ENCODE assay signal across 26 cellular contexts in the genomic region with DNA sequence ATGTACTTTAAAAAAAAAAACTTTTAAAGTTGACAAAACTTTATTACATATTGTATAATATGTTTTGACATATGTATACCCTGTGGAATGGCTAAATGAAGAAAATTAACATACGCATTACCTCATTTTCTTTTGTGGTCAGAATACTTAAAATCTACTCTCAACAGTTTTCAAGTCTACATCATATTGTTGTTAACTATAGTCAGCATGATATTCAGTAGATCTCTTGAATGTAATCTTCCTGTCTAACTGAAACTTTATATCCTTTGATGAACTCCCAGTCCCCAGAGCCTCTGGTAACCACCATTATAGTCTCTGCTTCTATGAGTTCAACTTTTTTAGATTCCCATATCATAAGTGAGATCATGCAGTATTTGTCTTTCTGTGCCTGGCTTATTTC. TPM values are rescaled to one million over a fixed set of nuclear protein-coding genes. Genes with fewer than 3 reads are reported as not detected.
DNase-seq lines count a peak whose midpoint lies in the region; ATAC-seq lines count a peak whose summit lies in the region.
"Had no signal": no experiment of that assay in that cellular context is flagged by ENCODE, and none has a peak within 500 bp of the region (broad histone marks: within the 10 kb centered on the region; RNA-seq: fewer than 3 reads in every experiment).

No MANE protein-coding gene starts in this region.

- H3K27me3 Mint-ChIP-seq in activated CD4-positive, alpha-beta T cell treated with anti-CD3 and anti-CD28 coated beads for 36 hours: no peaks in the 10 kb centered on the region
- H3K27me3 Mint-ChIP-seq in stimulated activated naive CD8-positive, alpha-beta T cell treated with anti-CD3 and anti-CD28 coated beads, Interleukin-15, amount 100 ng/mL, for 72 hours: no peaks in the 10 kb centered on the region
- H3K27me3 Mint-ChIP-seq: activated B cell treated with CpG ODN at 0.5 μM for 24 hours; stimulated activated naive CD8-positive, alpha-beta T cell treated with anti-CD3 and anti-CD28 coated beads, Interleukin-15, Interleukin-2, amounts not matched to agents 100 ng/mL and 50 ng/mL, for 24 hours had no signal

- peaks cover 2% of the 10 kb centered on the region for H3K9me3 Mint-ChIP-seq in activated CD4-positive, alpha-beta T cell treated with anti-CD3 and anti-CD28 coated beads for 36 hours (ENCODE audit: low read depth)
- peaks cover 5 to 17% of the 10 kb centered on the region in 2 donors for H3K9me3 Mint-ChIP-seq in stimulated activated naive CD8-positive, alpha-beta T cell treated with anti-CD3 and anti-CD28 coated beads, Interleukin-15, amount 100 ng/mL, for 72 hours
- H3K9me3 Mint-ChIP-seq: activated B cell treated with CpG ODN at 0.5 μM for 24 hours had no signal

- DNase-seq in activated CD4-positive, alpha-beta T cell treated with anti-CD3 and anti-CD28 coated beads for 36 hours: no peak
- DNase-seq in activated CD4-positive, alpha-beta T cell treated with anti-CD3 and anti-CD28 coated beads for 1 hour: no peak
- no peak for DNase-seq in stimulated activated naive CD8-positive, alpha-beta T cell treated with anti-CD3 and anti-CD28 coated beads, Interleukin-15, amount 100 ng/mL, for 72 hours
- no peak for DNase-seq in stimulated activated naive CD8-positive, alpha-beta T cell treated with anti-CD3 and anti-CD28 coated beads, Interleukin-15, Interleukin-2, amounts not matched to agents 100 U/mL and 50 U/mL, for 24 hours
- DNase-seq in amniotic epithelial cell (ENCODE audit: low read depth): peak; percentile 47
- no peak for DNase-seq in activated CD4-positive, CD25-positive, alpha-beta regulatory T cell (lab: John Stamatoyannopoulos, UW)
- no peak for DNase-seq in stimulated activated CD4-positive, alpha-beta T cell treated with anti-CD3 and anti-CD28 coated beads, Interleukin-2, amount 100 ng/mL, for 24 hours
- DNase-seq: 8988T, activated B cell treated with CpG ODN at 0.5 μM for 24 hours, body of pancreas, cerebellar nuclear complex, H7, hippocampal formation, left colon, mesenchymal stem cell, NCI-H1092 treated with DMSO at 0.1 percent for 48 hours, NCI-H2029 treated with DMSO at 0.1 percent for 48 hours, NCI-H2227 treated with DMSO at 0.1 percent for 48 hours, NCI-H69, nucleus accumbens, Peyer's patch, SIG-M5, uterus had no signal

- CTCF ChIA-PET in activated CD4-positive, alpha-beta T cell treated with anti-CD3 and anti-CD28 coated beads for 36 hours (lab: Charles Lee): interaction anchor here (1.4 to 1.9 kb wide), 2 partner anchors 98 to 226 kb away, joined by 3 to 5 read pairs; no protein-coding TSS in a partner anchor

- peaks cover 40% of the 10 kb centered on the region for H3K4me1 Mint-ChIP-seq in activated CD4-positive, alpha-beta T cell treated with anti-CD3 and anti-CD28 coated beads for 36 hours
- peaks cover 52% of the 10 kb centered on the region for H3K4me1 Mint-ChIP-seq in stimulated activated naive CD8-positive, alpha-beta T cell treated with anti-CD3 and anti-CD28 coated beads, Interleukin-15, amount 100 ng/mL, for 72 hours

- intact Hi-C loops in activated CD4-positive, alpha-beta T cell treated with anti-CD3 and anti-CD28 coated beads for 36 hours (cut with DNase I, micrococcal nuclease): no loop called here

- H3K36me3 Mint-ChIP-seq in activated CD4-positive, alpha-beta T cell treated with anti-CD3 and anti-CD28 coated beads for 36 hours (ENCODE audit: low read depth): peaks cover 40% of the 10 kb centered on the region

- H3K27ac Mint-ChIP-seq in activated CD4-positive, alpha-beta T cell treated with anti-CD3 and anti-CD28 coated beads for 36 hours: peak overlapping the region; percentile 44
- peak overlapping the region in 1 of 2 donors; percentile 54 for H3K27ac Mint-ChIP-seq in stimulated activated naive CD8-positive, alpha-beta T cell treated with anti-CD3 and anti-CD28 coated beads, Interleukin-15, amount 100 ng/mL, for 72 hours
- H3K27ac Mint-ChIP-seq: activated B cell treated with CpG ODN at 0.5 μM for 24 hours; stimulated activated naive CD8-positive, alpha-beta T cell treated with anti-CD3 and anti-CD28 coated beads, Interleukin-15, Interleukin-2, amounts not matched to agents 100 ng/mL and 50 ng/mL, for 24 hours had no signal

- POLR2A ChIA-PET in activated CD4-positive, alpha-beta T cell treated with anti-CD3 and anti-CD28 coated beads for 36 hours (lab: Charles Lee): no interaction called here

- peak; percentile 28 for ATAC-seq in activated CD4-positive, alpha-beta T cell treated with anti-CD3 and anti-CD28 coated beads for 36 hours
- peak; percentile 68 for ATAC-seq in stimulated activated naive CD8-positive, alpha-beta T cell treated with anti-CD3 and anti-CD28 coated beads, Interleukin-15, amount 100 ng/mL, for 72 hours
- ATAC-seq in stimulated activated naive CD8-positive, alpha-beta T cell treated with anti-CD3 and anti-CD28 coated beads, Interleukin-15, Interleukin-2, amounts not matched to agents 100 U/mL and 50 U/mL, for 24 hours: no peak
- no peak for ATAC-seq in GM19463 (IDR thresholded peaks at IDR 0.05; ENCODE audit: unreplicated experiment)
- ATAC-seq: body of pancreas, gastroesophageal sphincter had no signal

- no peak overlapping the region for H3K4me3 Mint-ChIP-seq in activated CD4-positive, alpha-beta T cell treated with anti-CD3 and anti-CD28 coated beads for 36 hours
- no peak overlapping the region for H3K4me3 Mint-ChIP-seq in stimulated activated naive CD8-positive, alpha-beta T cell treated with anti-CD3 and anti-CD28 coated beads, Interleukin-15, amount 100 ng/mL, for 72 hours
- H3K4me3 Mint-ChIP-seq: activated B cell treated with CpG ODN at 0.5 μM for 24 hours; stimulated activated naive CD8-positive, alpha-beta T cell treated with anti-CD3 and anti-CD28 coated beads, Interleukin-15, Interleukin-2, amounts not matched to agents 100 ng/mL and 50 ng/mL, for 24 hours had no signal

RNA-seq across cellular contexts. Expression of gene BIRC2, which starts 39.4 kb away (rescaled TPM):
- 10 to 100 TPM; 33.0 to 48.8 TPM for total RNA-seq in activated CD4-positive, alpha-beta T cell treated with anti-CD3 and anti-CD28 coated beads for 36 hours

Comparison
In these comparisons a context has a peak if more than half of its experiments do, and no peak if none do; other contexts are left out.
1. ATAC-seq: peak in activated CD4-positive, alpha-beta T cell treated with anti-CD3 and anti-CD28 coated beads for 36 hours (single experiment) and stimulated activated naive CD8-positive, alpha-beta T cell treated with anti-CD3 and anti-CD28 coated beads, Interleukin-15, amount 100 ng/mL, for 72 hours (single experiment); none in stimulated activated naive CD8-positive, alpha-beta T cell treated with anti-CD3 and anti-CD28 coated beads, Interleukin-15, Interleukin-2, amounts not matched to agents 100 U/mL and 50 U/mL, for 24 hours (single experiment) and GM19463 (single experiment).